ENCODE assay signal across 22 cellular contexts in genomic region chr15:90030376-90030775, GRCh38. TPM values are rescaled to one million over a fixed set of nuclear protein-coding genes. Genes with fewer than 3 reads are reported as not detected.
DNase-seq lines count a peak whose midpoint lies in the region; ATAC-seq, FAIRE-seq and TF ChIP-seq lines count a peak whose summit lies in the region.
"Had no signal": no experiment of that assay in that cellular context is flagged by ENCODE, and none has a peak within 500 bp of the region (broad histone marks: within the 10 kb centered on the region; RNA-seq: fewer than 3 reads in every experiment).

No MANE protein-coding gene starts in this region.

- 46 to 73% (median 48%) methylated on average over 8 of the region's 8 CpGs for WGBS in small intestine, 3 donors

- H3K27ac ChIP-seq in RWPE2 (ENCODE audit: poor library complexity, severe bottlenecking) (peak overlapping the region; percentile 31), small intestine (ENCODE audit: low read depth in 1 of 2, low read length in 1 of 2) (peak overlapping the region in 1 of 2 donors; percentile 63)
- H3K27ac ChIP-seq: 22Rv1, epithelial cell of prostate had no signal

- peak overlapping the region; percentile 14 for H3K4me3 Mint-ChIP-seq in T-helper 1 cell treated with Interleukin-12 subunit alpha and Interleukin-12 subunit beta and Interleukin-4 antibody, amounts not matched to agents 30 μg/mL and 1 μg/mL, for 36 hours
- H3K4me3 Mint-ChIP-seq in immature natural killer cell: peak overlapping the region in 2 of 5 donors; percentile 17 to 21
- H3K4me3 Mint-ChIP-seq: brain had no signal

- no peaks in the 10 kb centered on the region for H3K9me3 ChIP-seq in RWPE2 (ENCODE audit: severe bottlenecking)
- H3K9me3 ChIP-seq in small intestine (ENCODE audit: control insufficient read depth, low read depth): no peaks in the 10 kb centered on the region
- no peaks in the 10 kb centered on the region for H3K9me3 ChIP-seq in MG63

- no peak overlapping the region for H3K27ac Mint-ChIP-seq in T-helper 1 cell treated with Interleukin-12 subunit alpha and Interleukin-12 subunit beta and Interleukin-4 antibody, amounts not matched to agents 30 μg/mL and 1 μg/mL, for 36 hours
- peak overlapping the region in 4 of 6 donors; percentile 39 to 73 (median 48) for H3K27ac Mint-ChIP-seq in immature natural killer cell
- H3K27ac Mint-ChIP-seq: brain had no signal

- H3K9me3 Mint-ChIP-seq in T-helper 1 cell treated with Interleukin-12 subunit alpha and Interleukin-12 subunit beta and Interleukin-4 antibody, amounts not matched to agents 30 μg/mL and 1 μg/mL, for 36 hours: peaks cover 7% of the 10 kb centered on the region
- H3K9me3 Mint-ChIP-seq in immature natural killer cell: peaks cover 0 to 5% (median 0%) of the 10 kb centered on the region in 6 donors

- H3K36me3 ChIP-seq in RWPE2 (ENCODE audit: low read depth) (peaks cover 6% of the 10 kb centered on the region), small intestine (ENCODE audit: control insufficient read depth in 2 of 2, insufficient read depth in 2 of 2, low read length in 2 of 2) (no peaks in the 10 kb centered on the region), MG63 (peaks cover 5% of the 10 kb centered on the region)

- no peaks in the 10 kb centered on the region for H3K27me3 ChIP-seq in RWPE2 (ENCODE audit: insufficient read depth, poor library complexity, severe bottlenecking)
- no peaks in the 10 kb centered on the region for H3K27me3 ChIP-seq in small intestine (ENCODE audit: control insufficient read depth in 2 of 2, insufficient read depth in 2 of 2, low read length in 2 of 2)
- no peaks in the 10 kb centered on the region for H3K27me3 ChIP-seq in MG63

- H3K4me3 ChIP-seq in RWPE2 (ENCODE audit: severe bottlenecking): no peak overlapping the region
- H3K4me3 ChIP-seq in small intestine (ENCODE audit: low read depth in 1 of 2, low read length in 2 of 2): no peak overlapping the region
- no peak overlapping the region for H3K4me3 ChIP-seq in MG63
- H3K4me3 ChIP-seq: skin epidermis had no signal

- no peak for DNase-seq in T-helper 1 cell
- peak; percentile 59 for DNase-seq in RWPE2 (ENCODE audit: low spot score)
- DNase-seq in immature natural killer cell: no peak
- DNase-seq in small intestine: peak; percentile 59
- DNase-seq in NOMO-1 treated with dmso at 0.1 percent for 144 hours (lab: John Stamatoyannopoulos, UW; ENCODE audit: unreplicated experiment): no peak
- no peak for DNase-seq in SKM-1 (lab: John Stamatoyannopoulos, UW; ENCODE audit: unreplicated experiment)
- DNase-seq in MG63: no peak
- DNase-seq: dermis blood vessel endothelial cell; NCI-H1417 treated with DMSO at 0.1 percent for 48 hours; NCI-H2171 treated with DMSO at 0.1 percent for 48 hours; NCI-H748 treated with DMSO at 0.1 percent for 48 hours; stimulated activated CD4-positive, alpha-beta T cell treated with anti-CD3 and anti-CD28 coated beads, Interleukin-4, amount 100 ng/mL, for 4 hours; substantia nigra had no signal

- H3K4me1 ChIP-seq in RWPE2 (ENCODE audit: insufficient read depth, poor library complexity, severe bottlenecking): peaks cover 30% of the 10 kb centered on the region
- peaks cover 2 to 17% of the 10 kb centered on the region in 2 donors for H3K4me1 ChIP-seq in small intestine (ENCODE audit: control insufficient read depth in 2 of 2, insufficient read depth in 1 of 2, low read depth in 1 of 2, low read length in 1 of 2)

- no peak for TF ChIP-seq CTCF in RWPE2 (IDR thresholded peaks at IDR 0.05; ENCODE audit: poor library complexity, severe bottlenecking)

- peaks cover 9% of the 10 kb centered on the region for H3K36me3 Mint-ChIP-seq in T-helper 1 cell treated with Interleukin-12 subunit alpha and Interleukin-12 subunit beta and Interleukin-4 antibody, amounts not matched to agents 30 μg/mL and 1 μg/mL, for 36 hours (ENCODE audit: low read depth)
- H3K36me3 Mint-ChIP-seq in immature natural killer cell: peaks cover 0 to 5% (median 3%) of the 10 kb centered on the region in 3 donors
- H3K36me3 Mint-ChIP-seq: activated naive CD4-positive, alpha-beta T cell treated with anti-CD3 and anti-CD28 coated beads, Interleukin-2, amount 50 U/mL, for 72 hours had no signal

- no peak for ATAC-seq in RWPE2 (ENCODE audit: low read depth)
- ATAC-seq: SK-N-SH treated with all-trans-retinoic acid at 6 μM for 48 hours had no signal

- H3K27me3 Mint-ChIP-seq in T-helper 1 cell treated with Interleukin-12 subunit alpha and Interleukin-12 subunit beta and Interleukin-4 antibody, amounts not matched to agents 30 μg/mL and 1 μg/mL, for 36 hours (ENCODE audit: low read depth): no peaks in the 10 kb centered on the region
- peaks cover 23 to 26% (median 24%) of the 10 kb centered on the region in 3 donors for H3K27me3 Mint-ChIP-seq in immature natural killer cell (ENCODE audit: low read depth in 3 of 3)
- H3K27me3 Mint-ChIP-seq: brain had no signal

- FAIRE-seq in small intestine (lab: Jason Lieb, UNC): no peak
- FAIRE-seq: frontal cortex, TTC549 had no signal

- H3K4me1 Mint-ChIP-seq in T-helper 1 cell treated with Interleukin-12 subunit alpha and Interleukin-12 subunit beta and Interleukin-4 antibody, amounts not matched to agents 30 μg/mL and 1 μg/mL, for 36 hours (ENCODE audit: low read depth): peaks cover 40% of the 10 kb centered on the region
- H3K4me1 Mint-ChIP-seq in immature natural killer cell: peaks cover 62 to 66% of the 10 kb centered on the region in 2 donors

RNA-seq across cellular contexts. Expression of gene ZNF710, which starts 29.3 kb away (rescaled TPM):
- polyA plus RNA-seq in immature natural killer cell (1 to 10 TPM; 1.7 to 3.4 (median 2.3) TPM), small intestine (10 to 100 TPM; 10.3 to 19.7 (median 18.0) TPM)
- total RNA-seq in MG63 (2014; rRNA removed; shearing (Covaris generic); ENCODE audit: low replicate concordance): 7.0 and 9.1 TPM in 2 replicates

Comparison
In these comparisons a context has a peak if more than half of its experiments do, and no peak if none do; other contexts are left out.
1. DNase-seq: peak in RWPE2 (single experiment) and small intestine (single experiment); none in T-helper 1 cell (0 of 5), immature natural killer cell (0 of 3), NOMO-1 treated with dmso at 0.1 percent for 144 hours (single experiment), SKM-1 (single experiment) and MG63 (single experiment).